ENCODE assay signal across 1 cellular context in genomic region chr2:42777883-42778805, GRCh38.
TF ChIP-seq lines count a peak whose summit lies in the region.

No MANE protein-coding gene starts in this region.

TF ChIP-seq in HepG2, 621 proteins besides CTCF, POLR2A, EP300 and RAD21:
- TF ChIP-seq ZNF558 (CRISPR knock-in tag; IDR thresholded peaks at IDR 0.05; ENCODE audit: borderline replicate concordance) (no peak), ZNF33A (CRISPR knock-in tag; IDR thresholded peaks at IDR 0.05; ENCODE audit: borderline replicate concordance) (no peak), ZNF501 (CRISPR knock-in tag; IDR thresholded peaks at IDR 0.05) (no peak), ZFP36 (IDR thresholded peaks at IDR 0.05; ENCODE audit: borderline replicate concordance, low read depth, low read length, partially characterized antibody) (peak; percentile 63), EED (CRISPR knock-in tag; IDR thresholded peaks at IDR 0.05) (no peak), YEATS2 (CRISPR knock-in tag; IDR thresholded peaks at IDR 0.05; ENCODE audit: borderline replicate concordance) (no peak), ZNF138 (CRISPR knock-in tag; IDR thresholded peaks at IDR 0.05; ENCODE audit: low read depth) (no peak), ETV5 (CRISPR knock-in tag; IDR thresholded peaks at IDR 0.05; ENCODE audit: borderline replicate concordance) (no peak), ZNF724P (CRISPR knock-in tag; IDR thresholded peaks at IDR 0.05; ENCODE audit: borderline replicate concordance) (peak; percentile 65; the same call in 1 of the 2 replicates), GTF3A (CRISPR knock-in tag; conservative IDR thresholded peaks at IDR 0.05) (no peak), GABPA (IDR thresholded peaks at IDR 0.05; ENCODE audit: low read depth, low read length) (no peak), GABPA (CRISPR knock-in tag; IDR thresholded peaks at IDR 0.05; ENCODE audit: low read depth) (no peak), ZNF225 (CRISPR knock-in tag; IDR thresholded peaks at IDR 0.05) (no peak), NFE2 (CRISPR knock-in tag; IDR thresholded peaks at IDR 0.05) (no peak), MLLT10 (CRISPR knock-in tag; IDR thresholded peaks at IDR 0.05) (no peak)
- TF ChIP-seq, protein P1, sequence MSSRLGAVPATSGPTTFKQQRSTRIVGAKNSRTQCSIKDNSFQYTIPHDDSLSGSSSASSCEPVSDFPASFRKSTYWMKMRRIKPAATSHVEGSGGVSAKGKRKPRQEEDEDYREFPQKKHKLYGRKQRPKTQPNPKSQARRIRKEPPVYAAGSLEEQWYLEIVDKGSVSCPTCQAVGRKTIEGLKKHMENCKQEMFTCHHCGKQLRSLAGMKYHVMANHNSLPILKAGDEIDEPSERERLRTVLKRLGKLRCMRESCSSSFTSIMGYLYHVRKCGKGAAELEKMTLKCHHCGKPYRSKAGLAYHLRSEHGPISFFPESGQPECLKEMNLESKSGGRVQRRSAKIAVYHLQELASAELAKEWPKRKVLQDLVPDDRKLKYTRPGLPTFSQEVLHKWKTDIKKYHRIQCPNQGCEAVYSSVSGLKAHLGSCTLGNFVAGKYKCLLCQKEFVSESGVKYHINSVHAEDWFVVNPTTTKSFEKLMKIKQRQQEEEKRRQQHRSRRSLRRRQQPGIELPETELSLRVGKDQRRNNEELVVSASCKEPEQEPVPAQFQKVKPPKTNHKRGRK (CRISPR knock-in tag; IDR thresholded peaks at IDR 0.05): no peak
TF ChIP-seq in HepG2: peak in this region for 2.
